Comparison of ENCODE assay signal across 17 cellular contexts in the genomic region with DNA sequence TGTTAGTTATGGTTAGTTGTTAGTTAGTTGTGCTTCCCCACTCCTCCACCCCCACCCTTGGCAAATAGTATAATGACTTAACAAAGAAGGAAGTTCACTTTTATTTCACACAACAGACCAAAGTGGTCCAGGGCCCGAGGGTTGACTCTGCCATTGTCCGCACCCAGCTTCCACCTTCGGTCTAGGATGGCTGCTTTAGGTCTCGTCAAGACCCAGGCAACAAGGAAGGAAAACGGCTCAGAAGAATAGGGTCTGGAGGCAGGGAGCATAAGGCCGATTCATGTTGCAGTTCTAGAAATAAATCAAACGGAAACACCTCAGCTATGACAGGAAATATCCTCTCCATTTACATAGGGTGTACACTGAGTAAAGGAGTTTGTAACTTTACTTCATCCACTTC.
A peak's percentile ranks its signal among the peaks of the same experiment; 100 is the strongest.
DNase-seq lines count a peak whose midpoint lies in the region; ATAC-seq, FAIRE-seq and TF ChIP-seq lines count a peak whose summit lies in the region.
"Had no signal": no experiment of that assay in that cellular context is flagged by ENCODE, and none has a peak within 500 bp of the region (broad histone marks: within the 10 kb centered on the region; RNA-seq: fewer than 3 reads in every experiment).

No MANE protein-coding gene starts in this region.

- H3K27ac Mint-ChIP-seq in activated naive CD8-positive, alpha-beta T cell treated with anti-CD3 and anti-CD28 coated beads, Interleukin-2, amount 50 U/mL, for 24 hours, result no peak overlapping the region
- H3K27ac Mint-ChIP-seq in stimulated activated naive CD8-positive, alpha-beta T cell treated with anti-CD3 and anti-CD28 coated beads, Interleukin-15, amount 100 ng/mL, for 72 hours, result peak overlapping the region; percentile 72 to 92

- no peaks in the 10 kb centered on the region for H3K36me3 ChIP-seq in HepG2 (replicated peaks in 1 of 2; ENCODE audit: control insufficient read depth in 1 of 2, insufficient read depth in 2 of 2, low read length in 2 of 2)
- no peaks in the 10 kb centered on the region for H3K36me3 ChIP-seq in right lobe of liver
- H3K36me3 ChIP-seq in SU-DHL-6 (ENCODE audit: low read length), result no peaks in the 10 kb centered on the region
- H3K36me3 ChIP-seq in BE2C, result no peaks in the 10 kb centered on the region
- H3K36me3 ChIP-seq: suprapubic skin had no signal

- BruUV-seq in HepG2 (replicated peaks; lab: Mats Ljungman, UMichigan), result no TSS peak

- H3K36me3 Mint-ChIP-seq in activated naive CD8-positive, alpha-beta T cell treated with anti-CD3 and anti-CD28 coated beads, Interleukin-2, amount 50 U/mL, for 24 hours (ENCODE audit: low read depth), result peaks cover 6% of the 10 kb centered on the region

- H3F3A ChIP-seq in SU-DHL-6 (ENCODE audit: insufficient read depth), result no peaks in the 10 kb centered on the region

- no peaks in the 10 kb centered on the region for H3K9me3 ChIP-seq in HepG2 (ENCODE audit: low read length)
- H3K9me3 ChIP-seq in right lobe of liver, result no peaks in the 10 kb centered on the region
- no peaks in the 10 kb centered on the region for H3K9me3 ChIP-seq in SU-DHL-6 (ENCODE audit: insufficient read depth, low read length)
- H3K9me3 ChIP-seq in BE2C, result no peaks in the 10 kb centered on the region
- H3K9me3 ChIP-seq: suprapubic skin had no signal

- peaks cover 96% of the 10 kb centered on the region for H3K4me1 Mint-ChIP-seq in activated naive CD8-positive, alpha-beta T cell treated with anti-CD3 and anti-CD28 coated beads, Interleukin-2, amount 50 U/mL, for 24 hours
- H3K4me1 Mint-ChIP-seq in stimulated activated naive CD8-positive, alpha-beta T cell treated with anti-CD3 and anti-CD28 coated beads, Interleukin-15, amount 100 ng/mL, for 72 hours, result peaks cover 100% of the 10 kb centered on the region

- ATAC-seq in HepG2 (no peak), right lobe of liver (no peak), HG02884 (IDR thresholded peaks at IDR 0.05; ENCODE audit: unreplicated experiment) (no peak)
- ATAC-seq in activated naive CD8-positive, alpha-beta T cell treated with anti-CD3 and anti-CD28 coated beads, Interleukin-2, amount 50 U/mL, for 24 hours, result no peak
- no peak for ATAC-seq in stimulated activated naive CD8-positive, alpha-beta T cell treated with anti-CD3 and anti-CD28 coated beads, Interleukin-15, amount 100 ng/mL, for 72 hours
- ATAC-seq: Panc1, SK-N-SH treated with all-trans-retinoic acid at 6 μM for 48 hours had no signal

- H3K79me2 ChIP-seq in HepG2 (ENCODE audit: insufficient read depth, low read length) (no peaks in the 10 kb centered on the region), SU-DHL-6 (ENCODE audit: insufficient read depth, low read length) (no peaks in the 10 kb centered on the region)

- CTCF ChIA-PET in HepG2 (lab: Yijun Ruan, JAX; ENCODE audit: low intra/inter-chr PET ratio, low total read pairs), result no interaction called here

- intact Hi-C loops in HepG2 (cut with micrococcal nuclease; ENCODE audit: unreplicated experiment), result no loop called here
- intact Hi-C loops in right lobe of liver (cut with DNase I), result no loop called here

- TF ChIP-seq RAD21 in HepG2 (CRISPR knock-in tag; IDR thresholded peaks at IDR 0.05), result no peak

- no peaks in the 10 kb centered on the region for H3K9me2 ChIP-seq in SU-DHL-6 (replicated peaks; ENCODE audit: insufficient read depth, low read length)

- TF ChIP-seq EP300 in HepG2 (IDR thresholded peaks at IDR 0.05; ENCODE audit: low read depth in 2 of 2, low read length in 2 of 2) (no peak), HepG2 (CRISPR knock-in tag; IDR thresholded peaks at IDR 0.05; ENCODE audit: borderline replicate concordance) (no peak)

- TF ChIP-seq CTCF in HepG2 (CRISPR knock-in tag; IDR thresholded peaks at IDR 0.05) (no peak), right lobe of liver (IDR thresholded peaks at IDR 0.05) (no peak), SU-DHL-6 (IDR thresholded peaks at IDR 0.05; ENCODE audit: insufficient read depth, low read length, poor library complexity, severe bottlenecking) (no peak), BE2C (IDR thresholded peaks at IDR 0.05; ENCODE audit: low read depth, low read length) (no peak)

- H3K9me3 Mint-ChIP-seq in activated naive CD8-positive, alpha-beta T cell treated with anti-CD3 and anti-CD28 coated beads, Interleukin-2, amount 50 U/mL, for 24 hours, result peaks cover 8% of the 10 kb centered on the region
- H3K9me3 Mint-ChIP-seq in stimulated activated naive CD8-positive, alpha-beta T cell treated with anti-CD3 and anti-CD28 coated beads, Interleukin-15, amount 100 ng/mL, for 72 hours, result peaks cover 0 to 4% of the 10 kb centered on the region in 2 donors

- POLR2A ChIA-PET in HepG2 (lab: Yijun Ruan, JAX), result no interaction called here

- no peak for TF ChIP-seq POLR2A in HepG2 (IDR thresholded peaks at IDR 0.05; ENCODE audit: insufficient read depth in 1 of 2, low read depth in 2 of 2, low read length in 2 of 2)
- no peak for TF ChIP-seq POLR2A in right lobe of liver (IDR thresholded peaks at IDR 0.05)

- no peak overlapping the region for H2AFZ ChIP-seq in HepG2 (ENCODE audit: low read length)
- H2AFZ ChIP-seq in SU-DHL-6 (ENCODE audit: low read depth, low read length, severe bottlenecking), result no peak overlapping the region

- H3K27ac ChIP-seq in HepG2 (ENCODE audit: extremely low read length, insufficient read depth, low read length), result no peak overlapping the region
- no peak overlapping the region for H3K27ac ChIP-seq in right lobe of liver
- no peak overlapping the region for H3K27ac ChIP-seq in SU-DHL-6 (ENCODE audit: low read depth, low read length)
- H3K27ac ChIP-seq: suprapubic skin had no signal

- H3K9ac ChIP-seq in HepG2 (ENCODE audit: insufficient read depth, low read depth, low read length) (no peak overlapping the region), SU-DHL-6 (ENCODE audit: low read length) (no peak overlapping the region)

- H3K4me2 ChIP-seq in HepG2 (ENCODE audit: low read depth, low read length) (peak overlapping the region; percentile 46; the same call in 1 of the 2 replicates), SU-DHL-6 (ENCODE audit: low read depth, low read length, poor library complexity, severe bottlenecking) (peak overlapping the region; percentile 16)

- WGBS in HepG2 (ENCODE audit: low lambda C conversion rate), result 54% methylated on average over 7 of the region's 7 CpGs
- 63% methylated on average over 4 of the region's 7 CpGs for WGBS in right lobe of liver (ENCODE audit: insufficient coverage, low coverage, low lambda C conversion rate, missing lambda C conversion rate)

- peak overlapping the region; percentile 2 for H3K4me3 Mint-ChIP-seq in activated naive CD8-positive, alpha-beta T cell treated with anti-CD3 and anti-CD28 coated beads, Interleukin-2, amount 50 U/mL, for 24 hours
- peak overlapping the region; percentile 68 for H3K4me3 Mint-ChIP-seq in stimulated activated naive CD8-positive, alpha-beta T cell treated with anti-CD3 and anti-CD28 coated beads, Interleukin-15, amount 100 ng/mL, for 72 hours

- H3K4me3 ChIP-seq in HepG2 (replicated peaks in 1 of 3; ENCODE audit: insufficient read depth in 1 of 3, low read depth in 2 of 3, low read length in 3 of 3) (0 out of 6 replicates have a peak overlapping the region, but pooled peaks of 1 of the 3 experiments have one; percentile 6), right lobe of liver (no peak overlapping the region), SU-DHL-6 (ENCODE audit: insufficient read depth, low read length, poor library complexity, severe bottlenecking) (no peak overlapping the region), BE2C (ENCODE audit: low read depth, low read length) (no peak overlapping the region)
- H3K4me3 ChIP-seq: suprapubic skin had no signal

- no peaks in the 10 kb centered on the region for H4K20me1 ChIP-seq in HepG2 (ENCODE audit: insufficient read depth, low read length)
- H4K20me1 ChIP-seq in SU-DHL-6 (ENCODE audit: low read depth, low read length), result no peaks in the 10 kb centered on the region

- no peak for DNase-seq in HepG2 (ENCODE audit: low spot score)
- no peak for DNase-seq in right lobe of liver
- no peak for DNase-seq in activated naive CD8-positive, alpha-beta T cell treated with anti-CD3 and anti-CD28 coated beads, Interleukin-2, amount 50 U/mL, for 24 hours
- no peak for DNase-seq in stimulated activated naive CD8-positive, alpha-beta T cell treated with anti-CD3 and anti-CD28 coated beads, Interleukin-15, amount 100 ng/mL, for 72 hours
- no peak for DNase-seq in BE2C
- DNase-seq in NCI-H1048 (lab: John Stamatoyannopoulos, UW), result no peak
- DNase-seq: effector CD4-positive, alpha-beta T cell; GF-D8; H7; NCI-H526 treated with DMSO at 0.1 percent for 48 hours had no signal

- H3K27me3 Mint-ChIP-seq in activated naive CD8-positive, alpha-beta T cell treated with anti-CD3 and anti-CD28 coated beads, Interleukin-2, amount 50 U/mL, for 24 hours, result no peaks in the 10 kb centered on the region
- no peaks in the 10 kb centered on the region for H3K27me3 Mint-ChIP-seq in stimulated activated naive CD8-positive, alpha-beta T cell treated with anti-CD3 and anti-CD28 coated beads, Interleukin-15, amount 100 ng/mL, for 72 hours

- H3K4me1 ChIP-seq in HepG2 (ENCODE audit: insufficient read depth, low read length) (peaks cover 11% of the 10 kb centered on the region; the same call in 1 of the 2 replicates), right lobe of liver (no peaks in the 10 kb centered on the region), BE2C (peaks cover 2% of the 10 kb centered on the region; the same call in 1 of the 2 replicates)
- H3K4me1 ChIP-seq: suprapubic skin had no signal

- H3K27me3 ChIP-seq in HepG2 (ENCODE audit: control insufficient read depth in 1 of 2, insufficient read depth in 2 of 2, low read length in 2 of 2) (peaks cover 0 to 21% of the 10 kb centered on the region in 2 experiments; a peak in 3 of 5 replicates), right lobe of liver (no peaks in the 10 kb centered on the region), SU-DHL-6 (ENCODE audit: low read length) (no peaks in the 10 kb centered on the region), BE2C (no peaks in the 10 kb centered on the region)
- H3K27me3 ChIP-seq: suprapubic skin had no signal

- FAIRE-seq in HepG2 (lab: Jason Lieb, UNC), result no peak
- FAIRE-seq: HTR-8/SVneo, islet of Langerhans had no signal

- in situ Hi-C loops in HepG2 (cut with HindIII; ENCODE audit: extremely low pct_ligation_motif_present, low pct_unique_long_range_greater_than_20kb), result no loop called here

TF ChIP-seq in HepG2, 621 proteins besides CTCF, POLR2A, EP300 and RAD21:
- TF ChIP-seq ZNF10 (CRISPR knock-in tag; IDR thresholded peaks at IDR 0.05; ENCODE audit: borderline replicate concordance, low read depth), result no peak
- no peak for TF ChIP-seq NAIF1 (CRISPR knock-in tag; IDR thresholded peaks at IDR 0.05; ENCODE audit: borderline replicate concordance)
